ENCODE assay signal across 16 cellular contexts in the genomic region with DNA sequence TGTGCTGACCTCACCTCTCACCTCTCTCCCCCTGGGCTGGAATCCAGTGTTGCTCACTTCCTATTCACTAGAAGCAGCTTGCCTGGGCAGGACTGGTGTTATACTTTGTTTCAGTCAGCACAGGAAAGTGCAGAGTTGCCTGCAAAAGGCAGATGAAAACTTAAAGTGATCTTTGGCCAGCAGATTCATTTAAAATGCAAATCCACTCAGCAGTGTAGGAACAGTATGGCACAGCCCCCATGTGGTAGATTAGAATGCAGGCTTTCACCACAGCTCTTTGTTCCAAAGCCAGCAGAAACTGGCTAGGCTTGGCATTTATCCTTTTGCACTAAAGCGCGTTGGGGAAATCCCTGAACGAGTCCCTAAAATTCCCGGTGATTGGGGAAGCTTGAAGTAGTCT.
DNase-seq lines count a peak whose midpoint lies in the region; ATAC-seq, FAIRE-seq and TF ChIP-seq lines count a peak whose summit lies in the region.
"Had no signal": no experiment of that assay in that cellular context is flagged by ENCODE, and none has a peak within 500 bp of the region (broad histone marks: within the 10 kb centered on the region; RNA-seq: fewer than 3 reads in every experiment).

No MANE protein-coding gene starts in this region.

- no peak overlapping the region for H3K4me2 ChIP-seq in MM.1S (ENCODE audit: low read depth, low read length)
- H3K4me2 ChIP-seq: BLaER1 treated with 17β-estradiol and CSF1 and Interleukin-3, amounts not matched to agents 10 nM and 100 nM had no signal

- no peak overlapping the region for H3K4me3 Mint-ChIP-seq in activated CD4-positive, alpha-beta T cell treated with anti-CD3 and anti-CD28 coated beads, Interleukin-2, amount 10 ng/mL, durations not matched to agents 7 days and 5 days
- H3K4me3 Mint-ChIP-seq: CD4-positive, CD25-positive, alpha-beta regulatory T cell; HFFc6 had no signal

- H3K4me3 ChIP-seq in MM.1S (ENCODE audit: low read length), result no peak overlapping the region
- no peak overlapping the region for H3K4me3 ChIP-seq in bronchial epithelial cell (ENCODE audit: low read depth, low read length)
- H3K4me3 ChIP-seq: BLaER1 treated with 17β-estradiol and CSF1 and Interleukin-3, amounts not matched to agents 10 nM and 100 nM; GM12878 had no signal

- H3K9ac ChIP-seq in MM.1S (ENCODE audit: low read length), result no peak overlapping the region
- H3K9ac ChIP-seq: BLaER1 treated with 17β-estradiol and CSF1 and Interleukin-3, amounts not matched to agents 10 nM and 100 nM had no signal

- no peaks in the 10 kb centered on the region for H3K79me2 ChIP-seq in MM.1S (ENCODE audit: low read length)

- POLR2A ChIA-PET in activated CD4-positive, alpha-beta T cell treated with anti-CD3 and anti-CD28 coated beads, Interleukin-2, amount 10 ng/mL, durations not matched to agents 7 days and 5 days (lab: Charles Lee), result no interaction called here

- no peaks in the 10 kb centered on the region for H3K9me3 ChIP-seq in MM.1S (replicated peaks; ENCODE audit: insufficient read depth, low read length)

- no peaks in the 10 kb centered on the region for H3F3A ChIP-seq in MM.1S (ENCODE audit: insufficient read depth, low read length)

- no peaks in the 10 kb centered on the region for H3K4me1 Mint-ChIP-seq in activated CD4-positive, alpha-beta T cell treated with anti-CD3 and anti-CD28 coated beads, Interleukin-2, amount 10 ng/mL, durations not matched to agents 7 days and 5 days
- H3K4me1 Mint-ChIP-seq: CD4-positive, CD25-positive, alpha-beta regulatory T cell had no signal

- CTCF ChIA-PET in activated CD4-positive, alpha-beta T cell treated with anti-CD3 and anti-CD28 coated beads, Interleukin-2, amount 10 ng/mL, durations not matched to agents 7 days and 5 days (lab: Charles Lee), result no interaction called here

- no peak for FAIRE-seq in bronchial epithelial cell (lab: Jason Lieb, UNC)
- FAIRE-seq: GM12878, GM18507, H1 had no signal

- ATAC-seq in HG03196 (IDR thresholded peaks at IDR 0.05; ENCODE audit: unreplicated experiment), result no peak
- ATAC-seq: GM12878 had no signal

- no peak for TF ChIP-seq CTCF in MM.1S (IDR thresholded peaks at IDR 0.05; ENCODE audit: low read length)
- no peak for TF ChIP-seq CTCF in bronchial epithelial cell (IDR thresholded peaks at IDR 0.05; ENCODE audit: insufficient read depth, low read length, severe bottlenecking)

- H4K20me1 ChIP-seq in MM.1S (ENCODE audit: insufficient read depth, low read length), result no peaks in the 10 kb centered on the region
- H4K20me1 ChIP-seq: BLaER1 treated with 17β-estradiol and CSF1 and Interleukin-3, amounts not matched to agents 10 nM and 100 nM had no signal

- H3K27ac ChIP-seq in MM.1S (ENCODE audit: low read length), result no peak overlapping the region
- H3K27ac ChIP-seq: 22Rv1; BLaER1 treated with 17β-estradiol and CSF1 and Interleukin-3, amounts not matched to agents 10 nM and 100 nM had no signal

- peak; percentile 4 to 11 for DNase-seq in NCI-H526 (lab: John Stamatoyannopoulos, UW)
- DNase-seq in NCI-H526 treated with DMSO at 0.1 percent for 48 hours (lab: John Stamatoyannopoulos, UW), result no peak
- peak; percentile 67 for DNase-seq in MM.1S
- peak; percentile 58 for DNase-seq in bronchial epithelial cell (ENCODE audit: low read depth)
- peak; percentile 59 for DNase-seq in medulla oblongata (ENCODE audit: extremely low spot score)
- no peak for DNase-seq in activated CD4-positive, alpha-beta T cell treated with anti-CD3 and anti-CD28 coated beads, Interleukin-2, amount 10 ng/mL, durations not matched to agents 7 days and 5 days
- DNase-seq in OCI-M1 (lab: John Stamatoyannopoulos, UW), result no peak
- DNase-seq: CD4-positive, CD25-positive, alpha-beta regulatory T cell; HCEC 1CT; HFFc6 had no signal

- H2AFZ ChIP-seq in MM.1S (ENCODE audit: low read length), result no peak overlapping the region

- H3K9me2 ChIP-seq in MM.1S (replicated peaks; ENCODE audit: insufficient read depth, low read length), result no peaks in the 10 kb centered on the region

- H3K27me3 ChIP-seq in MM.1S (replicated peaks; ENCODE audit: insufficient read depth, low read length), result no peaks in the 10 kb centered on the region
- H3K27me3 ChIP-seq in bronchial epithelial cell (ENCODE audit: control insufficient read depth, insufficient read depth, low read length), result no peaks in the 10 kb centered on the region
- H3K27me3 ChIP-seq: BLaER1 treated with 17β-estradiol and CSF1 and Interleukin-3, amounts not matched to agents 10 nM and 100 nM had no signal

- no peaks in the 10 kb centered on the region for H3K36me3 Mint-ChIP-seq in activated CD4-positive, alpha-beta T cell treated with anti-CD3 and anti-CD28 coated beads, Interleukin-2, amount 10 ng/mL, durations not matched to agents 7 days and 5 days (ENCODE audit: low read depth)
- H3K36me3 Mint-ChIP-seq: CD4-positive, CD25-positive, alpha-beta regulatory T cell had no signal

- H3K27me3 Mint-ChIP-seq in activated CD4-positive, alpha-beta T cell treated with anti-CD3 and anti-CD28 coated beads, Interleukin-2, amount 10 ng/mL, durations not matched to agents 7 days and 5 days, result no peaks in the 10 kb centered on the region

- no peaks in the 10 kb centered on the region for H3K36me3 ChIP-seq in MM.1S (replicated peaks; ENCODE audit: insufficient read depth, low read length)
- H3K36me3 ChIP-seq in bronchial epithelial cell (ENCODE audit: control insufficient read depth, insufficient read depth, low read length), result no peaks in the 10 kb centered on the region
- H3K36me3 ChIP-seq: BLaER1 treated with 17β-estradiol and CSF1 and Interleukin-3, amounts not matched to agents 10 nM and 100 nM had no signal

- H3K27ac Mint-ChIP-seq in activated CD4-positive, alpha-beta T cell treated with anti-CD3 and anti-CD28 coated beads, Interleukin-2, amount 10 ng/mL, durations not matched to agents 7 days and 5 days, result no peak overlapping the region
- H3K27ac Mint-ChIP-seq: CD4-positive, CD25-positive, alpha-beta regulatory T cell; HFFc6 had no signal

- H3K4me1 ChIP-seq in MM.1S (ENCODE audit: low read length), result no peaks in the 10 kb centered on the region

- peaks cover 36% of the 10 kb centered on the region for H3K9me3 Mint-ChIP-seq in activated CD4-positive, alpha-beta T cell treated with anti-CD3 and anti-CD28 coated beads, Interleukin-2, amount 10 ng/mL, durations not matched to agents 7 days and 5 days

Comparison
In these comparisons a context has a peak if more than half of its experiments do, and no peak if none do; other contexts are left out.
1. DNase-seq: peak in NCI-H526 (2 of 2), MM.1S (single experiment), bronchial epithelial cell (single experiment) and medulla oblongata (single experiment); none in NCI-H526 treated with DMSO at 0.1 percent for 48 hours (single experiment), activated CD4-positive, alpha-beta T cell treated with anti-CD3 and anti-CD28 coated beads, Interleukin-2, amount 10 ng/mL, durations not matched to agents 7 days and 5 days (single experiment) and OCI-M1 (single experiment).